Comparison of ENCODE assay signal across 2 cellular contexts in genomic region chr5:154461531-154461930, GRCh38.
TF ChIP-seq lines count a peak whose summit lies in the region.

No MANE protein-coding gene starts in this region.

TF ChIP-seq in IMR-90, 13 proteins besides CTCF, POLR2A, EP300 and RAD21 (continued from another document):
- TF ChIP-seq, protein P1, sequence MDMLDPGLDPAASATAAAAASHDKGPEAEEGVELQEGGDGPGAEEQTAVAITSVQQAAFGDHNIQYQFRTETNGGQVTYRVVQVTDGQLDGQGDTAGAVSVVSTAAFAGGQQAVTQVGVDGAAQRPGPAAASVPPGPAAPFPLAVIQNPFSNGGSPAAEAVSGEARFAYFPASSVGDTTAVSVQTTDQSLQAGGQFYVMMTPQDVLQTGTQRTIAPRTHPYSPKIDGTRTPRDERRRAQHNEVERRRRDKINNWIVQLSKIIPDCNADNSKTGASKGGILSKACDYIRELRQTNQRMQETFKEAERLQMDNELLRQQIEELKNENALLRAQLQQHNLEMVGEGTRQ (IDR thresholded peaks at IDR 0.05; ENCODE audit: low read depth, low read length), result no peak
- TF ChIP-seq NFE2L2 (IDR thresholded peaks at IDR 0.05; ENCODE audit: low read depth, low read length), result no peak
- TF ChIP-seq BHLHE40 (IDR thresholded peaks at IDR 0.05; ENCODE audit: low read depth, low read length), result no peak
TF ChIP-seq in IMR-90: peak in this region for 1.

TF ChIP-seq in WTC11, 78 proteins besides CTCF, POLR2A, EP300 and RAD21:
- TF ChIP-seq AFF4 (CRISPR knock-in tag; IDR thresholded peaks at IDR 0.05; ENCODE audit: borderline replicate concordance) (no peak), NFATC4 (CRISPR knock-in tag; IDR thresholded peaks at IDR 0.05) (no peak), ZNF232 (CRISPR knock-in tag; IDR thresholded peaks at IDR 0.05) (no peak), CBFB (CRISPR knock-in tag; IDR thresholded peaks at IDR 0.05; ENCODE audit: low read depth) (no peak), GABPB1 (CRISPR knock-in tag; IDR thresholded peaks at IDR 0.05) (no peak), SP1 (CRISPR knock-in tag; conservative IDR thresholded peaks at IDR 0.05) (no peak), KAT7 (CRISPR knock-in tag; IDR thresholded peaks at IDR 0.05; ENCODE audit: borderline replicate concordance) (no peak), NR2C2 (CRISPR knock-in tag; IDR thresholded peaks at IDR 0.05) (no peak), ATF3 (CRISPR knock-in tag; conservative IDR thresholded peaks at IDR 0.05) (no peak), ZNF219 (CRISPR knock-in tag; IDR thresholded peaks at IDR 0.05; ENCODE audit: borderline replicate concordance) (no peak), SOX15 (CRISPR knock-in tag; IDR thresholded peaks at IDR 0.05) (no peak), NFE2L1 (CRISPR knock-in tag; IDR thresholded peaks at IDR 0.05) (no peak), FOXK1 (CRISPR knock-in tag; IDR thresholded peaks at IDR 0.05) (no peak), ZNF416 (CRISPR knock-in tag; IDR thresholded peaks at IDR 0.05) (no peak)
- TF ChIP-seq, protein P2, sequence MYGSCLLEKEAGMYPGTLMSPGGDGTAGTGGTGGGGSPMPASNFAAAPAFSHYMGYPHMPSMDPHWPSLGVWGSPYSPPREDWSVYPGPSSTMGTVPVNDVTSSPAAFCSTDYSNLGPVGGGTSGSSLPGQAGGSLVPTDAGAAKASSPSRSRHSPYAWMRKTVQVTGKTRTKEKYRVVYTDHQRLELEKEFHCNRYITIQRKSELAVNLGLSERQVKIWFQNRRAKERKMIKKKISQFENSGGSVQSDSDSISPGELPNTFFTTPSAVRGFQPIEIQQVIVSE (CRISPR knock-in tag; IDR thresholded peaks at IDR 0.05; ENCODE audit: borderline replicate concordance), result no peak
- TF ChIP-seq, protein P3, sequence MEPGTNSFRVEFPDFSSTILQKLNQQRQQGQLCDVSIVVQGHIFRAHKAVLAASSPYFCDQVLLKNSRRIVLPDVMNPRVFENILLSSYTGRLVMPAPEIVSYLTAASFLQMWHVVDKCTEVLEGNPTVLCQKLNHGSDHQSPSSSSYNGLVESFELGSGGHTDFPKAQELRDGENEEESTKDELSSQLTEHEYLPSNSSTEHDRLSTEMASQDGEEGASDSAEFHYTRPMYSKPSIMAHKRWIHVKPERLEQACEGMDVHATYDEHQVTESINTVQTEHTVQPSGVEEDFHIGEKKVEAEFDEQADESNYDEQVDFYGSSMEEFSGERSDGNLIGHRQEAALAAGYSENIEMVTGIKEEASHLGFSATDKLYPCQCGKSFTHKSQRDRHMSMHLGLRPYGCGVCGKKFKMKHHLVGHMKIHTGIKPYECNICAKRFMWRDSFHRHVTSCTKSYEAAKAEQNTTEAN (CRISPR knock-in tag; IDR thresholded peaks at IDR 0.05), result no peak
- TF ChIP-seq, protein P4, sequence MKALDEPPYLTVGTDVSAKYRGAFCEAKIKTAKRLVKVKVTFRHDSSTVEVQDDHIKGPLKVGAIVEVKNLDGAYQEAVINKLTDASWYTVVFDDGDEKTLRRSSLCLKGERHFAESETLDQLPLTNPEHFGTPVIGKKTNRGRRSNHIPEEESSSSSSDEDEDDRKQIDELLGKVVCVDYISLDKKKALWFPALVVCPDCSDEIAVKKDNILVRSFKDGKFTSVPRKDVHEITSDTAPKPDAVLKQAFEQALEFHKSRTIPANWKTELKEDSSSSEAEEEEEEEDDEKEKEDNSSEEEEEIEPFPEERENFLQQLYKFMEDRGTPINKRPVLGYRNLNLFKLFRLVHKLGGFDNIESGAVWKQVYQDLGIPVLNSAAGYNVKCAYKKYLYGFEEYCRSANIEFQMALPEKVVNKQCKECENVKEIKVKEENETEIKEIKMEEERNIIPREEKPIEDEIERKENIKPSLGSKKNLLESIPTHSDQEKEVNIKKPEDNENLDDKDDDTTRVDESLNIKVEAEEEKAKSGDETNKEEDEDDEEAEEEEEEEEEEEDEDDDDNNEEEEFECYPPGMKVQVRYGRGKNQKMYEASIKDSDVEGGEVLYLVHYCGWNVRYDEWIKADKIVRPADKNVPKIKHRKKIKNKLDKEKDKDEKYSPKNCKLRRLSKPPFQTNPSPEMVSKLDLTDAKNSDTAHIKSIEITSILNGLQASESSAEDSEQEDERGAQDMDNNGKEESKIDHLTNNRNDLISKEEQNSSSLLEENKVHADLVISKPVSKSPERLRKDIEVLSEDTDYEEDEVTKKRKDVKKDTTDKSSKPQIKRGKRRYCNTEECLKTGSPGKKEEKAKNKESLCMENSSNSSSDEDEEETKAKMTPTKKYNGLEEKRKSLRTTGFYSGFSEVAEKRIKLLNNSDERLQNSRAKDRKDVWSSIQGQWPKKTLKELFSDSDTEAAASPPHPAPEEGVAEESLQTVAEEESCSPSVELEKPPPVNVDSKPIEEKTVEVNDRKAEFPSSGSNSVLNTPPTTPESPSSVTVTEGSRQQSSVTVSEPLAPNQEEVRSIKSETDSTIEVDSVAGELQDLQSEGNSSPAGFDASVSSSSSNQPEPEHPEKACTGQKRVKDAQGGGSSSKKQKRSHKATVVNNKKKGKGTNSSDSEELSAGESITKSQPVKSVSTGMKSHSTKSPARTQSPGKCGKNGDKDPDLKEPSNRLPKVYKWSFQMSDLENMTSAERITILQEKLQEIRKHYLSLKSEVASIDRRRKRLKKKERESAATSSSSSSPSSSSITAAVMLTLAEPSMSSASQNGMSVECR (CRISPR knock-in tag; IDR thresholded peaks at IDR 0.05; ENCODE audit: borderline replicate concordance), result no peak
- TF ChIP-seq, protein P5, sequence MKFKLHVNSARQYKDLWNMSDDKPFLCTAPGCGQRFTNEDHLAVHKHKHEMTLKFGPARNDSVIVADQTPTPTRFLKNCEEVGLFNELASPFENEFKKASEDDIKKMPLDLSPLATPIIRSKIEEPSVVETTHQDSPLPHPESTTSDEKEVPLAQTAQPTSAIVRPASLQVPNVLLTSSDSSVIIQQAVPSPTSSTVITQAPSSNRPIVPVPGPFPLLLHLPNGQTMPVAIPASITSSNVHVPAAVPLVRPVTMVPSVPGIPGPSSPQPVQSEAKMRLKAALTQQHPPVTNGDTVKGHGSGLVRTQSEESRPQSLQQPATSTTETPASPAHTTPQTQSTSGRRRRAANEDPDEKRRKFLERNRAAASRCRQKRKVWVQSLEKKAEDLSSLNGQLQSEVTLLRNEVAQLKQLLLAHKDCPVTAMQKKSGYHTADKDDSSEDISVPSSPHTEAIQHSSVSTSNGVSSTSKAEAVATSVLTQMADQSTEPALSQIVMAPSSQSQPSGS (CRISPR knock-in tag; IDR thresholded peaks at IDR 0.05; ENCODE audit: borderline replicate concordance, low read depth), result no peak
